ENCODE assay signal across 8 cellular contexts in genomic region chr11:46360878-46361277, GRCh38. TPM values are rescaled to one million over a fixed set of nuclear protein-coding genes. Genes with fewer than 3 reads are reported as not detected.
DNase-seq lines count a peak whose midpoint lies in the region; ATAC-seq and TF ChIP-seq lines count a peak whose summit lies in the region.

No MANE protein-coding gene starts in this region.

- H3K4me1 ChIP-seq in BLaER1: peaks cover 76% of the 10 kb centered on the region
- H3K4me1 ChIP-seq in mucosa of stomach (ENCODE audit: control insufficient read depth, insufficient read depth, low read length): peaks cover 51% of the 10 kb centered on the region

- H3K4me3 ChIP-seq in BLaER1 (peak overlapping the region; percentile 74), mucosa of stomach (ENCODE audit: low read length) (no peak overlapping the region)

- H3K9me3 ChIP-seq in BLaER1 (no peaks in the 10 kb centered on the region), mucosa of stomach (ENCODE audit: control insufficient read depth, low read length) (no peaks in the 10 kb centered on the region)

- no peaks in the 10 kb centered on the region for H3K9me3 Mint-ChIP-seq in HFFc6
- H3K9me3 Mint-ChIP-seq in activated T-helper 17 cell treated with anti-CD3 and anti-CD28 coated beads, Interleukin-2, amount 50 U/mL, for 72 hours: no peaks in the 10 kb centered on the region

- H3K36me3 ChIP-seq in BLaER1 (peaks cover 30% of the 10 kb centered on the region), mucosa of stomach (ENCODE audit: control insufficient read depth, insufficient read depth, low read length) (no peaks in the 10 kb centered on the region)

- ATAC-seq in activated T-helper 17 cell treated with anti-CD3 and anti-CD28 coated beads, Interleukin-2, amount 50 U/mL, for 72 hours (replicated peaks): peak; percentile 56
- no peak for ATAC-seq in HG03097 (IDR thresholded peaks at IDR 0.05; ENCODE audit: low FRiP score, unreplicated experiment)

- H3K36me3 Mint-ChIP-seq in HFFc6 (ENCODE audit: low read depth): no peaks in the 10 kb centered on the region
- peaks cover 6% of the 10 kb centered on the region for H3K36me3 Mint-ChIP-seq in activated T-helper 17 cell treated with anti-CD3 and anti-CD28 coated beads, Interleukin-2, amount 50 U/mL, for 72 hours (ENCODE audit: low read depth)

- DNase-seq in HFFc6: no peak
- DNase-seq in NCI-H2107 (lab: John Stamatoyannopoulos, UW): no peak
- no peak for DNase-seq in DMS53 treated with DMSO at 0.1 percent for 48 hours (lab: John Stamatoyannopoulos, UW; ENCODE audit: unreplicated experiment)
- DNase-seq in amniotic stem cell (lab: John Stamatoyannopoulos, UW): no peak

- peak overlapping the region; percentile 98 for H3K27ac ChIP-seq in BLaER1

- H3K9ac ChIP-seq in BLaER1 (peak overlapping the region; percentile 88), mucosa of stomach (ENCODE audit: low read length) (peak overlapping the region; percentile 53)

- no peak for TF ChIP-seq CTCF in HFFc6 (IDR thresholded peaks at IDR 0.05)

- H3K27me3 ChIP-seq in BLaER1 (no peaks in the 10 kb centered on the region), mucosa of stomach (ENCODE audit: control insufficient read depth, insufficient read depth, low read length) (no peaks in the 10 kb centered on the region)

- H3K4me2 ChIP-seq in BLaER1: peak overlapping the region; percentile 96

- H3K27ac Mint-ChIP-seq in HFFc6: peak overlapping the region; percentile 67
- H3K27ac Mint-ChIP-seq in activated T-helper 17 cell treated with anti-CD3 and anti-CD28 coated beads, Interleukin-2, amount 50 U/mL, for 72 hours: peak overlapping the region; percentile 94

- H3K4me3 Mint-ChIP-seq in HFFc6: no peak overlapping the region
- peak overlapping the region; percentile 92 for H3K4me3 Mint-ChIP-seq in activated T-helper 17 cell treated with anti-CD3 and anti-CD28 coated beads, Interleukin-2, amount 50 U/mL, for 72 hours

- H3K4me1 Mint-ChIP-seq in HFFc6 (ENCODE audit: low read depth): peaks cover 30% of the 10 kb centered on the region
- H3K4me1 Mint-ChIP-seq in activated T-helper 17 cell treated with anti-CD3 and anti-CD28 coated beads, Interleukin-2, amount 50 U/mL, for 72 hours: peaks cover 24% of the 10 kb centered on the region

- peaks cover 57% of the 10 kb centered on the region for H4K20me1 ChIP-seq in BLaER1

- no peaks in the 10 kb centered on the region; the same call in none of the 2 replicates for H3K27me3 Mint-ChIP-seq in HFFc6 (ENCODE audit: insufficient read depth)
- no peaks in the 10 kb centered on the region for H3K27me3 Mint-ChIP-seq in activated T-helper 17 cell treated with anti-CD3 and anti-CD28 coated beads, Interleukin-2, amount 50 U/mL, for 72 hours

RNA-seq across cellular contexts. Expression of gene DGKZ, which starts 13.6 kb away (rescaled TPM):
- total RNA-seq in HFFc6 (2021; fragmentation: NEBNext Ultra II Directional; extraction: Animal tissue kit (Norgen Biotek cat#: 25700)): 10 to 100 TPM; 40.4 to 49.8 (median 46.2) TPM
- total RNA-seq in activated T-helper 17 cell treated with anti-CD3 and anti-CD28 coated beads, Interleukin-2, amount 50 U/mL, for 72 hours: 100 to 1,000 TPM in 1 of 2 donors, 10 to 100 TPM in 1; 78.9 to 100 TPM

RNA-seq across cellular contexts. Expression of gene MDK, which starts 20.6 kb away (rescaled TPM):
- 10 to 100 TPM in 5 of 6 experiments, 1 to 10 TPM in 1; 9.7 to 22.9 (median 18.9) TPM for total RNA-seq in HFFc6 (2021; fragmentation: NEBNext Ultra II Directional; extraction: Animal tissue kit (Norgen Biotek cat#: 25700))
- 10 to 100 TPM in 1 of 2 donors, 1 to 10 TPM in 1; 8.5 to 12.9 TPM for total RNA-seq in activated T-helper 17 cell treated with anti-CD3 and anti-CD28 coated beads, Interleukin-2, amount 50 U/mL, for 72 hours

RNA-seq across cellular contexts. Expression of gene CHRM4, which starts 30.7 kb away (rescaled TPM):
- not detected for total RNA-seq in HFFc6 (2021; fragmentation: NEBNext Ultra II Directional; extraction: Animal tissue kit (Norgen Biotek cat#: 25700))
- 1 to 10 TPM in 1 of 2 donors, under 1 TPM in 1; 0.90 to 6.1 TPM for total RNA-seq in activated T-helper 17 cell treated with anti-CD3 and anti-CD28 coated beads, Interleukin-2, amount 50 U/mL, for 72 hours
